In the genomic region with DNA sequence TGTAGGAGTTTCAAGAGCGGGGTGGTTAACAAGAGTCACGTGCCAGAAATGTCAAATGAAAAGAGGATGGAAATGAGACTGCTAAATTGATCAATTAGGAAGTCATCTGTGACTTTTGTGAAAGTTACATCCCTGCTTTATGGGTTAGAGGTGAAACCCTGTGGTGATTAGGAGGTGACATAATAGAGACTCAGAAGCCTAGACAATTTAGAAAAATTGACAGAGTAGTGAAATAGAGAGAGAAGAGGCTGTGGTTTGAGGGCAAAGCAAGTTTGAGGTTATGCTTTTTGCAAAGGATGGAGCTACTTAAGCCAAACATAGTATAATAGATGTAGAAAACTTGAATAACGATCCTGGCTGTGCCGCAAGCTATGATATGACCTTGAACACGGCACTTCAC, we compare ENCODE assay signal across 27 cellular contexts.
"Had no signal": no experiment of that assay in that cellular context is flagged by ENCODE, and none has a peak within 500 bp of the region (broad histone marks: within the 10 kb centered on the region; RNA-seq: fewer than 3 reads in every experiment).

No MANE protein-coding gene starts in this region.

- H3K79me2 ChIP-seq: parathyroid adenoma had no signal

- H3K4me2 ChIP-seq: neural progenitor cell had no signal

- H3K4me3 ChIP-seq: neural progenitor cell, ovary, psoas muscle, right lobe of liver, sigmoid colon, stomach, thoracic aorta, thyroid gland, tibial nerve, upper lobe of left lung, vagina had no signal

- H3K36me3 ChIP-seq: neural progenitor cell, ovary, right lobe of liver, sigmoid colon, stomach, thoracic aorta, thyroid gland, tibial nerve, upper lobe of left lung, vagina had no signal

- H3K27me3 ChIP-seq: neural progenitor cell, ovary, right lobe of liver, sigmoid colon, stomach, thyroid gland, tibial nerve, upper lobe of left lung, vagina had no signal

- DNase-seq: naive thymus-derived CD4-positive, alpha-beta T cell; natural killer cell; nephron progenitor cell; occipital lobe; ovary; posterior cingulate gyrus; psoas muscle; right cardiac atrium; right lobe of liver; sigmoid colon; small intestine; stimulated activated CD4-positive, alpha-beta T cell treated with anti-CD3 and anti-CD28 coated beads, Interleukin-15, amount 100 ng/mL, for 24 hours; stimulated activated CD4-positive, alpha-beta T cell treated with anti-CD3 and anti-CD28 coated beads, Interleukin-2, amount 100 ng/mL, for 24 hours; stimulated activated CD4-positive, alpha-beta T cell treated with anti-CD3 and anti-CD28 coated beads, Interleukin-2, amount 100 ng/mL, for 48 hours; stimulated activated CD4-positive, alpha-beta T cell treated with anti-CD3 and anti-CD28 coated beads, Interleukin-4, amount 100 ng/mL, for 24 hours; stimulated activated naive B cell treated with anti-CD40 and anti-IgM and Interleukin-4, amounts not matched to agents 10 μg/mL and 1 μg/mL and 100 μg/mL, for 72 hours; stimulated activated naive CD4-positive, alpha-beta T cell treated with Interleukin-2 at 50 U/mL for 16 hours; stomach; thyroid gland; trophoblast cell; upper lobe of left lung had no signal

- H2AFZ ChIP-seq: neural progenitor cell, parathyroid adenoma had no signal

- H3K4me1 ChIP-seq: parathyroid adenoma, psoas muscle, right lobe of liver, sigmoid colon, stomach, thyroid gland, tibial nerve, upper lobe of left lung, vagina had no signal

- H3K27ac ChIP-seq: neural progenitor cell, ovary, parathyroid adenoma, psoas muscle, right lobe of liver, sigmoid colon, stomach, thoracic aorta, thyroid gland, tibial nerve, upper lobe of left lung, vagina had no signal

- H3K9ac ChIP-seq: neural progenitor cell, parathyroid adenoma had no signal

- ATAC-seq: naive thymus-derived CD4-positive, alpha-beta T cell; natural killer cell; psoas muscle; right cardiac atrium; right lobe of liver; stimulated activated effector memory CD8-positive, alpha-beta T cell treated with anti-CD3 and anti-CD28 coated beads, Interleukin-12 subunit alpha, Interleukin-12 subunit beta, amount 100 ng/mL, for 72 hours; stimulated activated naive B cell treated with anti-CD40 and anti-IgM and Interleukin-4, amounts not matched to agents 10 μg/mL and 1 μg/mL and 100 μg/mL, for 72 hours had no signal

- H3K9me3 ChIP-seq: ovary, psoas muscle, right lobe of liver, sigmoid colon, stomach, thoracic aorta, thyroid gland, tibial nerve, upper lobe of left lung, vagina had no signal
